Comparison of ENCODE assay signal across 8 cellular contexts in the genomic region with DNA sequence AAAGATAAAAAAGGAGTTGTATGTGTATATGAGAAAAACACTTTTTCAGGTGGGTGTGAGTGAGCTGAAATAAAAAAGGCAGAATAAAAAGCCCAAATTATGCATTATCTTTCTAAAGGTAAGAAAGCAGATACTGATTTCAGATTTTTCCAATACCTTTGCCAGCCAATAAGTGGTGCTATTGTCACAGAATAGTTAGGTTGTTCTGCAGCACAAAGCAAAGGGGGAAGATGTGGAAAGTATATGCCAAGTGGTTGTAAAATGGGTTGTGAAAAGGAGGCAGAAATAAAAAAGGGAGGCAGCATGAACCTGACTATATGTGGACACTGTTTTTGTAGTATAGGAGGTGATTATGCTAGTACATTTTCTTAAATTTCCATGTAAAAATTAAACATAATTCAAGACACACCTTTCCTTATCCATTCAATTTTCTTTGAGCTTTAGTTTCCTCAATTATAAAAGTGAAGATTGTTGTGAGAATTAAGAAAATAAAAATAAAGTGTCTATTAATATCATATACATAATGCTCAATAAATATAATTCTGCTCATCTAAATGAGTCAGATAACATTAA.
DNase-seq lines count a peak whose midpoint lies in the region; ATAC-seq and TF ChIP-seq lines count a peak whose summit lies in the region.

No MANE protein-coding gene starts in this region.

- H3K9me3 ChIP-seq in SU-DHL-6 (ENCODE audit: insufficient read depth, low read length) = no peaks in the 10 kb centered on the region

- no peaks in the 10 kb centered on the region for H3K9me2 ChIP-seq in SU-DHL-6 (replicated peaks; ENCODE audit: insufficient read depth, low read length)

- no peak overlapping the region for H3K4me2 ChIP-seq in SU-DHL-6 (ENCODE audit: low read depth, low read length, poor library complexity, severe bottlenecking)

- 0 out of 2 replicates have a peak, but pooled peaks cover 4% of the 10 kb centered on the region for H3F3A ChIP-seq in SU-DHL-6 (ENCODE audit: insufficient read depth)

- no peaks in the 10 kb centered on the region for H3K79me2 ChIP-seq in SU-DHL-6 (ENCODE audit: insufficient read depth, low read length)

- DNase-seq in BJ (ENCODE audit: low read depth) = no peak
- peak; percentile 60 for DNase-seq in NCI-H1105 treated with DMSO at 0.1 percent for 48 hours (lab: John Stamatoyannopoulos, UW)
- peak; percentile 20 to 67 for DNase-seq in foreskin fibroblast
- no peak for DNase-seq in retinal pigment epithelial cell (ENCODE audit: low read depth)
- no peak for DNase-seq in mesenteric fat pad (ENCODE audit: low spot score)
- DNase-seq in NCI-H128 (lab: John Stamatoyannopoulos, UW; ENCODE audit: unreplicated experiment) = no peak

- H3K9ac ChIP-seq in SU-DHL-6 (ENCODE audit: low read length) = no peak overlapping the region

- H3K4me3 ChIP-seq in BJ (ENCODE audit: low read depth, low read length) (no peak overlapping the region), SU-DHL-6 (ENCODE audit: insufficient read depth, low read length, poor library complexity, severe bottlenecking) (no peak overlapping the region), foreskin fibroblast (ENCODE audit: low read depth in 1 of 2, low read length in 2 of 2) (no peak overlapping the region), retinal pigment epithelial cell (ENCODE audit: low read length) (no peak overlapping the region)

- no peak overlapping the region for H3K27ac ChIP-seq in SU-DHL-6 (ENCODE audit: low read depth, low read length)

- POLR2A ChIA-PET in BJ (lab: Charles Lee) = no interaction called here

- H4K20me1 ChIP-seq in SU-DHL-6 (ENCODE audit: low read depth, low read length) = 0 out of 2 replicates have a peak, but pooled peaks cover 3% of the 10 kb centered on the region

- no peak overlapping the region for H2AFZ ChIP-seq in SU-DHL-6 (ENCODE audit: low read depth, low read length, severe bottlenecking)

- CTCF ChIA-PET in BJ (lab: Yijun Ruan, JAX) = interaction anchor here (0.6 to 2.1 kb wide), 15 partner anchors 14 to 788 kb away, joined by 3 to 9 read pairs (median 3); no protein-coding TSS in a partner anchor

- peak; percentile 70 for ATAC-seq in GM18909 (IDR thresholded peaks at IDR 0.05; ENCODE audit: poor library complexity, unreplicated experiment)

- H3K36me3 ChIP-seq in BJ (ENCODE audit: control insufficient read depth, insufficient read depth, low read length) (no peaks in the 10 kb centered on the region), SU-DHL-6 (ENCODE audit: low read length) (no peaks in the 10 kb centered on the region)

- no peaks in the 10 kb centered on the region for H3K27me3 ChIP-seq in BJ (ENCODE audit: control insufficient read depth, insufficient read depth, low read length)
- H3K27me3 ChIP-seq in SU-DHL-6 (ENCODE audit: low read length) = no peaks in the 10 kb centered on the region

- peak; percentile 71 for TF ChIP-seq CTCF in BJ (IDR thresholded peaks at IDR 0.05; ENCODE audit: insufficient read depth, low read depth, low read length)
- peak; percentile 33 for TF ChIP-seq CTCF in SU-DHL-6 (IDR thresholded peaks at IDR 0.05; ENCODE audit: insufficient read depth, low read length, poor library complexity, severe bottlenecking)
- peak; percentile 62 for TF ChIP-seq CTCF in foreskin fibroblast (IDR thresholded peaks at IDR 0.05; ENCODE audit: low read depth, low read length)
- peak; percentile 75 for TF ChIP-seq CTCF in retinal pigment epithelial cell (conservative IDR thresholded peaks at IDR 0.05; ENCODE audit: low read depth, low read length)

Comparison
In these comparisons a context has a peak if more than half of its experiments do, and no peak if none do; other contexts are left out.
1. DNase-seq: peak in NCI-H1105 treated with DMSO at 0.1 percent for 48 hours (single experiment) and foreskin fibroblast (2 of 2); none in BJ (single experiment), retinal pigment epithelial cell (single experiment), mesenteric fat pad (single experiment) and NCI-H128 (single experiment).
2. Peak in every context shown above with its lines, with median percentiles within 50 percentile points of each other: CTCF ChIP-seq.